2 cellular contexts compared by ENCODE assay signal in the genomic region with DNA sequence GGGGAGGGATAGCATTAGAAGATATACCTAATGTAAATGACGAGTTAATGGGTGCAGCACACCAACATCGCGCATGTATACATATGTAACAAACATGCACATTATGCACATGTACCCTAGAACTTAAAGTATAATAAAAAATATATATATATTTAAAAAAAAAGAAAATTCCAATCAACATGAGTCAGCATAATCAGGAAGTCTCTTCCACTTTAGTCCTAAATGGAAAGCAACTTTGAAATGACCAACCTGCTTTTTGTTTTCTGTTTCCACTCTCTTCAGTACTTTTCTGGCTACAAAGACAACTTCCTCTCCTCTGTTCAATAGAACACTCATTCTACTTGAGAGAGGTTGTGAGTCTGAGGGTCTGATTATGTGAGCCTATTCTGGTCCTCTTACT.
TF ChIP-seq lines count a peak whose summit lies in the region.

No MANE protein-coding gene starts in this region.

TF ChIP-seq in HepG2, 621 proteins besides CTCF, POLR2A, EP300 and RAD21:
- TF ChIP-seq ZFP1 (CRISPR knock-in tag; IDR thresholded peaks at IDR 0.05), result no peak
- TF ChIP-seq MAFK (conservative IDR thresholded peaks at IDR 0.05 in 1 of 2, IDR thresholded peaks at IDR 0.05 in 1 of 2; ENCODE audit: low read length in 2 of 2), result peak; percentile 17 to 47; a peak in 1 of 4 replicates
- 0 out of 2 replicates have a peak, but pooled peaks have one; percentile 24 for TF ChIP-seq MAFF (IDR thresholded peaks at IDR 0.05; ENCODE audit: low read depth, low read length)
- no peak for TF ChIP-seq ZNF30 (CRISPR knock-in tag; IDR thresholded peaks at IDR 0.05)

TF ChIP-seq in IMR-90, 13 proteins besides CTCF, POLR2A, EP300 and RAD21:
- TF ChIP-seq MAFK (IDR thresholded peaks at IDR 0.05; ENCODE audit: low read depth, low read length) (peak; percentile 68), BHLHE40 (IDR thresholded peaks at IDR 0.05; ENCODE audit: low read depth, low read length) (no peak)
